In the genomic region with DNA sequence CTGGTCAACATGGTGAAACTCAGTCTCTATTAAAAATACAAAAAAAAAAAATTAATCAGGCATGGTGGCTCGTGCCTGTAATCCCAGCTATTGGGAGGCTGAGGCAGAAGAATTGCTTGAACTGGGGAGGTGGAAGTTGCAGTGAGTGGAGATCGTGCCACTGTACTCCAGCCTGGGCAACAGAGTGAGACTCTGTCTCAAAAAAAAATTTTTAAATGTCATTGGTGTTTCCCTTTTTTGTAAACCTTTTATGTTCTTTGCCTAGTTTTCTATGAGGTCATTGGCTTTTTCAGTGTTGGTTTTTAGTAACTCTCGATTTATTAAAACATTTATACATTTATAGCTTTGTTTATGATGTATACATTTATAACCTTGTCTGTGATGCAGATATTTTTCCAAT, we compare ENCODE assay signal across 25 cellular contexts. TPM values are rescaled to one million over a fixed set of nuclear protein-coding genes. Genes with fewer than 3 reads are reported as not detected.
DNase-seq lines count a peak whose midpoint lies in the region; ATAC-seq, FAIRE-seq and TF ChIP-seq lines count a peak whose summit lies in the region.
"Had no signal": no experiment of that assay in that cellular context is flagged by ENCODE, and none has a peak within 500 bp of the region (broad histone marks: within the 10 kb centered on the region; RNA-seq: fewer than 3 reads in every experiment).

No MANE protein-coding gene starts in this region.

- ATAC-seq in activated T-cell treated with anti-CD3 and anti-CD28 coated beads, Interleukin-2, amount 50 U/mL, for 4 hours, result no peak
- no peak for ATAC-seq in activated naive CD8-positive, alpha-beta T cell treated with anti-CD3 and anti-CD28 coated beads, Interleukin-2, amount 10 ng/mL, durations not matched to agents 7 days and 5 days (ENCODE audit: low read depth)
- no peak for ATAC-seq in stimulated activated effector memory CD8-positive, alpha-beta T cell treated with anti-CD3 and anti-CD28 coated beads, Interleukin-12 subunit alpha, Interleukin-12 subunit beta, amount 100 ng/mL, for 72 hours
- ATAC-seq in HG03159 (IDR thresholded peaks at IDR 0.05; ENCODE audit: unreplicated experiment), result no peak
- ATAC-seq: A549, body of pancreas had no signal

- no peak for TF ChIP-seq POLR2A in GM12891 (IDR thresholded peaks at IDR 0.05; ENCODE audit: low read depth, low read length)

- H3K4me3 Mint-ChIP-seq in activated T-cell treated with anti-CD3 and anti-CD28 coated beads, Interleukin-2, amount 50 U/mL, for 4 hours, result no peak overlapping the region
- H3K4me3 Mint-ChIP-seq in activated naive CD8-positive, alpha-beta T cell treated with anti-CD3 and anti-CD28 coated beads, Interleukin-2, amount 10 ng/mL, durations not matched to agents 7 days and 5 days, result no peak overlapping the region
- H3K4me3 Mint-ChIP-seq in stimulated activated effector memory CD8-positive, alpha-beta T cell treated with anti-CD3 and anti-CD28 coated beads, Interleukin-12 subunit alpha, Interleukin-12 subunit beta, amount 100 ng/mL, for 72 hours, result peak overlapping the region; percentile 63
- H3K4me3 Mint-ChIP-seq: activated CD4-positive, alpha-beta T cell treated with anti-CD3 and anti-CD28 coated beads, Interleukin-2, amount 10 ng/mL, durations not matched to agents 7 days and 5 days; activated T-helper 1 cell treated with anti-CD3 and anti-CD28 coated beads, Interleukin-12 subunit alpha, Interleukin-12 subunit beta, Interleukin-2, Interleukin-4 antibody, amounts not matched to agents 30 ng/mL and 10 ng/mL and 1 ng/mL, durations not matched to agents 14 hours and 24 hours and 36 hours; H9; neural crest cell had no signal

- no peak overlapping the region for H3K27ac Mint-ChIP-seq in activated naive CD8-positive, alpha-beta T cell treated with anti-CD3 and anti-CD28 coated beads, Interleukin-2, amount 10 ng/mL, durations not matched to agents 7 days and 5 days
- H3K27ac Mint-ChIP-seq in stimulated activated effector memory CD8-positive, alpha-beta T cell treated with anti-CD3 and anti-CD28 coated beads, Interleukin-12 subunit alpha, Interleukin-12 subunit beta, amount 100 ng/mL, for 72 hours, result peak overlapping the region; percentile 53
- H3K27ac Mint-ChIP-seq: activated CD4-positive, alpha-beta T cell treated with anti-CD3 and anti-CD28 coated beads, Interleukin-2, amount 10 ng/mL, durations not matched to agents 7 days and 5 days; H9 had no signal

- no peaks in the 10 kb centered on the region for H3K27me3 Mint-ChIP-seq in activated T-cell treated with anti-CD3 and anti-CD28 coated beads, Interleukin-2, amount 50 U/mL, for 4 hours (ENCODE audit: low read depth)
- no peaks in the 10 kb centered on the region for H3K27me3 Mint-ChIP-seq in activated naive CD8-positive, alpha-beta T cell treated with anti-CD3 and anti-CD28 coated beads, Interleukin-2, amount 10 ng/mL, durations not matched to agents 7 days and 5 days
- H3K27me3 Mint-ChIP-seq: activated CD4-positive, alpha-beta T cell treated with anti-CD3 and anti-CD28 coated beads, Interleukin-2, amount 10 ng/mL, durations not matched to agents 7 days and 5 days had no signal

- peaks cover 28% of the 10 kb centered on the region for H3K36me3 Mint-ChIP-seq in activated T-cell treated with anti-CD3 and anti-CD28 coated beads, Interleukin-2, amount 50 U/mL, for 4 hours (ENCODE audit: insufficient read depth)
- H3K36me3 Mint-ChIP-seq in activated naive CD8-positive, alpha-beta T cell treated with anti-CD3 and anti-CD28 coated beads, Interleukin-2, amount 10 ng/mL, durations not matched to agents 7 days and 5 days, result peaks cover 39% of the 10 kb centered on the region
- peaks cover 78% of the 10 kb centered on the region for H3K36me3 Mint-ChIP-seq in stimulated activated effector memory CD8-positive, alpha-beta T cell treated with anti-CD3 and anti-CD28 coated beads, Interleukin-12 subunit alpha, Interleukin-12 subunit beta, amount 100 ng/mL, for 72 hours

- DNase-seq in activated T-cell treated with anti-CD3 and anti-CD28 coated beads, Interleukin-2, amount 50 U/mL, for 1 hour, result peak; percentile 14
- no peak for DNase-seq in activated T-cell treated with anti-CD3 and anti-CD28 coated beads, Interleukin-2, amount 50 U/mL, for 4 hours
- DNase-seq in GM12891 (ENCODE audit: insufficient read length, low spot score) (no peak), T-helper 1 cell (no peak), GDM1 (lab: John Stamatoyannopoulos, UW) (no peak)
- peak; percentile 21 for DNase-seq in activated naive CD8-positive, alpha-beta T cell treated with anti-CD3 and anti-CD28 coated beads, Interleukin-2, amount 10 ng/mL, durations not matched to agents 7 days and 5 days
- DNase-seq in stimulated activated effector memory CD8-positive, alpha-beta T cell treated with anti-CD3 and anti-CD28 coated beads, Interleukin-12 subunit alpha, Interleukin-12 subunit beta, amount 100 ng/mL, for 72 hours (ENCODE audit: low spot score in 2 of 2), result no peak
- DNase-seq: activated CD4-positive, alpha-beta T cell treated with anti-CD3 and anti-CD28 coated beads, Interleukin-2, amount 10 ng/mL, durations not matched to agents 7 days and 5 days; BE2C; body of pancreas; H9; NCI-H1092; NCI-H187; NCI-H2227 treated with DMSO at 0.1 percent for 48 hours; NCI-H69; posterior cingulate gyrus; RPMI8226; T-helper 2 cell had no signal

- FAIRE-seq in GM12891 (lab: Jason Lieb, UNC), result peak; percentile 16
- FAIRE-seq: A549, keratinocyte, urothelium cell line had no signal

- no peaks in the 10 kb centered on the region for H3K9me3 Mint-ChIP-seq in activated T-cell treated with anti-CD3 and anti-CD28 coated beads, Interleukin-2, amount 50 U/mL, for 4 hours
- no peaks in the 10 kb centered on the region for H3K9me3 Mint-ChIP-seq in activated naive CD8-positive, alpha-beta T cell treated with anti-CD3 and anti-CD28 coated beads, Interleukin-2, amount 10 ng/mL, durations not matched to agents 7 days and 5 days
- H3K9me3 Mint-ChIP-seq in stimulated activated effector memory CD8-positive, alpha-beta T cell treated with anti-CD3 and anti-CD28 coated beads, Interleukin-12 subunit alpha, Interleukin-12 subunit beta, amount 100 ng/mL, for 72 hours, result no peaks in the 10 kb centered on the region
- H3K9me3 Mint-ChIP-seq: activated CD4-positive, alpha-beta T cell treated with anti-CD3 and anti-CD28 coated beads, Interleukin-2, amount 10 ng/mL, durations not matched to agents 7 days and 5 days; activated T-helper 1 cell treated with anti-CD3 and anti-CD28 coated beads, Interleukin-12 subunit alpha, Interleukin-12 subunit beta, Interleukin-2, Interleukin-4 antibody, amounts not matched to agents 30 ng/mL and 10 ng/mL and 1 ng/mL, durations not matched to agents 14 hours and 24 hours and 36 hours; H9; neural crest cell had no signal

- POLR2A ChIA-PET in activated naive CD8-positive, alpha-beta T cell treated with anti-CD3 and anti-CD28 coated beads, Interleukin-2, amount 10 ng/mL, durations not matched to agents 7 days and 5 days (lab: Charles Lee), result interaction anchor here (0.6 to 1.7 kb wide), 5 partner anchors 9 to 41 kb away, joined by 3 to 5 read pairs (median 3); no protein-coding TSS in a partner anchor

- H3K4me1 Mint-ChIP-seq in activated T-cell treated with anti-CD3 and anti-CD28 coated beads, Interleukin-2, amount 50 U/mL, for 4 hours (ENCODE audit: low read depth), result peaks cover 83% of the 10 kb centered on the region
- peaks cover 64% of the 10 kb centered on the region for H3K4me1 Mint-ChIP-seq in activated naive CD8-positive, alpha-beta T cell treated with anti-CD3 and anti-CD28 coated beads, Interleukin-2, amount 10 ng/mL, durations not matched to agents 7 days and 5 days
- peaks cover 66% of the 10 kb centered on the region for H3K4me1 Mint-ChIP-seq in stimulated activated effector memory CD8-positive, alpha-beta T cell treated with anti-CD3 and anti-CD28 coated beads, Interleukin-12 subunit alpha, Interleukin-12 subunit beta, amount 100 ng/mL, for 72 hours
- H3K4me1 Mint-ChIP-seq: neural crest cell had no signal

TF ChIP-seq in GM12891, 5 proteins besides CTCF, POLR2A, EP300 and RAD21:
- TF ChIP-seq TAF1 (IDR thresholded peaks at IDR 0.05; ENCODE audit: low read depth, low read length) (no peak), POLR2AphosphoS5 (IDR thresholded peaks at IDR 0.05; ENCODE audit: low read depth, low read length) (no peak), SPI1 (IDR thresholded peaks at IDR 0.05; ENCODE audit: low read depth, low read length) (no peak), POU2F2 (IDR thresholded peaks at IDR 0.05; ENCODE audit: low read depth, low read length) (no peak), PAX5 (IDR thresholded peaks at IDR 0.05; ENCODE audit: insufficient read depth, low read length, severe bottlenecking) (no peak)

RNA-seq across cellular contexts. Expression of gene NLRC5, which starts 18.2 kb away (rescaled TPM):
- 100 to 1,000 TPM; 143 to 180 (median 158) TPM for total RNA-seq in activated T-cell treated with anti-CD3 and anti-CD28 coated beads, Interleukin-2, amount 50 U/mL, for 4 hours
- polyA plus RNA-seq in GM12891 (2012; ENCODE audit: low read depth, missing spikeins), result 44.7 TPM
- total RNA-seq in activated naive CD8-positive, alpha-beta T cell treated with anti-CD3 and anti-CD28 coated beads, Interleukin-2, amount 10 ng/mL, durations not matched to agents 7 days and 5 days, result 100 to 1,000 TPM; 401 to 414 TPM

RNA-seq across cellular contexts. Expression of gene CETP, which starts 45.8 kb away (rescaled TPM):
- total RNA-seq in activated T-cell treated with anti-CD3 and anti-CD28 coated beads, Interleukin-2, amount 50 U/mL, for 4 hours, result under 1 TPM in 1 of 3 donors, not detected in 2; 0.11 TPM
- 7.3 TPM for polyA plus RNA-seq in GM12891 (2012; ENCODE audit: low read depth, missing spikeins)
- not detected for total RNA-seq in activated naive CD8-positive, alpha-beta T cell treated with anti-CD3 and anti-CD28 coated beads, Interleukin-2, amount 10 ng/mL, durations not matched to agents 7 days and 5 days
- total RNA-seq: activated CD4-positive, alpha-beta T cell treated with anti-CD3 and anti-CD28 coated beads, Interleukin-2, amount 10 ng/mL, durations not matched to agents 7 days and 5 days; Daoy; H9; neural crest cell had no signal
- polyA plus RNA-seq: A549, keratinocyte had no signal

Comparison
In these comparisons a context has a peak if more than half of its experiments do, and no peak if none do; other contexts are left out.
1. DNase-seq: peak in activated T-cell treated with anti-CD3 and anti-CD28 coated beads, Interleukin-2, amount 50 U/mL, for 1 hour (single experiment) and activated naive CD8-positive, alpha-beta T cell treated with anti-CD3 and anti-CD28 coated beads, Interleukin-2, amount 10 ng/mL, durations not matched to agents 7 days and 5 days (single experiment); none in activated T-cell treated with anti-CD3 and anti-CD28 coated beads, Interleukin-2, amount 50 U/mL, for 4 hours (single experiment), GM12891 (single experiment), stimulated activated effector memory CD8-positive, alpha-beta T cell treated with anti-CD3 and anti-CD28 coated beads, Interleukin-12 subunit alpha, Interleukin-12 subunit beta, amount 100 ng/mL, for 72 hours (0 of 2), T-helper 1 cell (0 of 5) and GDM1 (single experiment).